ENCODE assay signal across 1 cellular context in genomic region chr12:32588604-32589003, GRCh38.
TF ChIP-seq lines count a peak whose summit lies in the region.

No MANE protein-coding gene starts in this region.

TF ChIP-seq in GM23338, 12 proteins besides CTCF, POLR2A, EP300 and RAD21 (continued from another document):
- TF ChIP-seq, protein P1, sequence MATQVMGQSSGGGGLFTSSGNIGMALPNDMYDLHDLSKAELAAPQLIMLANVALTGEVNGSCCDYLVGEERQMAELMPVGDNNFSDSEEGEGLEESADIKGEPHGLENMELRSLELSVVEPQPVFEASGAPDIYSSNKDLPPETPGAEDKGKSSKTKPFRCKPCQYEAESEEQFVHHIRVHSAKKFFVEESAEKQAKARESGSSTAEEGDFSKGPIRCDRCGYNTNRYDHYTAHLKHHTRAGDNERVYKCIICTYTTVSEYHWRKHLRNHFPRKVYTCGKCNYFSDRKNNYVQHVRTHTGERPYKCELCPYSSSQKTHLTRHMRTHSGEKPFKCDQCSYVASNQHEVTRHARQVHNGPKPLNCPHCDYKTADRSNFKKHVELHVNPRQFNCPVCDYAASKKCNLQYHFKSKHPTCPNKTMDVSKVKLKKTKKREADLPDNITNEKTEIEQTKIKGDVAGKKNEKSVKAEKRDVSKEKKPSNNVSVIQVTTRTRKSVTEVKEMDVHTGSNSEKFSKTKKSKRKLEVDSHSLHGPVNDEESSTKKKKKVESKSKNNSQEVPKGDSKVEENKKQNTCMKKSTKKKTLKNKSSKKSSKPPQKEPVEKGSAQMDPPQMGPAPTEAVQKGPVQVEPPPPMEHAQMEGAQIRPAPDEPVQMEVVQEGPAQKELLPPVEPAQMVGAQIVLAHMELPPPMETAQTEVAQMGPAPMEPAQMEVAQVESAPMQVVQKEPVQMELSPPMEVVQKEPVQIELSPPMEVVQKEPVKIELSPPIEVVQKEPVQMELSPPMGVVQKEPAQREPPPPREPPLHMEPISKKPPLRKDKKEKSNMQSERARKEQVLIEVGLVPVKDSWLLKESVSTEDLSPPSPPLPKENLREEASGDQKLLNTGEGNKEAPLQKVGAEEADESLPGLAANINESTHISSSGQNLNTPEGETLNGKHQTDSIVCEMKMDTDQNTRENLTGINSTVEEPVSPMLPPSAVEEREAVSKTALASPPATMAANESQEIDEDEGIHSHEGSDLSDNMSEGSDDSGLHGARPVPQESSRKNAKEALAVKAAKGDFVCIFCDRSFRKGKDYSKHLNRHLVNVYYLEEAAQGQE (IDR thresholded peaks at IDR 0.05; ENCODE audit: unreplicated experiment) = no peak
- no peak for TF ChIP-seq ZNF114 (CRISPR knock-in tag; IDR thresholded peaks at IDR 0.05)
- no peak for TF ChIP-seq ETS1 (IDR thresholded peaks at IDR 0.05)
- no peak for TF ChIP-seq CREB1 (CRISPR knock-in tag; IDR thresholded peaks at IDR 0.05; ENCODE audit: low read depth)
- no peak for TF ChIP-seq ZNF331 (CRISPR knock-in tag; IDR thresholded peaks at IDR 0.05; ENCODE audit: low read depth)
- TF ChIP-seq, protein P2, sequence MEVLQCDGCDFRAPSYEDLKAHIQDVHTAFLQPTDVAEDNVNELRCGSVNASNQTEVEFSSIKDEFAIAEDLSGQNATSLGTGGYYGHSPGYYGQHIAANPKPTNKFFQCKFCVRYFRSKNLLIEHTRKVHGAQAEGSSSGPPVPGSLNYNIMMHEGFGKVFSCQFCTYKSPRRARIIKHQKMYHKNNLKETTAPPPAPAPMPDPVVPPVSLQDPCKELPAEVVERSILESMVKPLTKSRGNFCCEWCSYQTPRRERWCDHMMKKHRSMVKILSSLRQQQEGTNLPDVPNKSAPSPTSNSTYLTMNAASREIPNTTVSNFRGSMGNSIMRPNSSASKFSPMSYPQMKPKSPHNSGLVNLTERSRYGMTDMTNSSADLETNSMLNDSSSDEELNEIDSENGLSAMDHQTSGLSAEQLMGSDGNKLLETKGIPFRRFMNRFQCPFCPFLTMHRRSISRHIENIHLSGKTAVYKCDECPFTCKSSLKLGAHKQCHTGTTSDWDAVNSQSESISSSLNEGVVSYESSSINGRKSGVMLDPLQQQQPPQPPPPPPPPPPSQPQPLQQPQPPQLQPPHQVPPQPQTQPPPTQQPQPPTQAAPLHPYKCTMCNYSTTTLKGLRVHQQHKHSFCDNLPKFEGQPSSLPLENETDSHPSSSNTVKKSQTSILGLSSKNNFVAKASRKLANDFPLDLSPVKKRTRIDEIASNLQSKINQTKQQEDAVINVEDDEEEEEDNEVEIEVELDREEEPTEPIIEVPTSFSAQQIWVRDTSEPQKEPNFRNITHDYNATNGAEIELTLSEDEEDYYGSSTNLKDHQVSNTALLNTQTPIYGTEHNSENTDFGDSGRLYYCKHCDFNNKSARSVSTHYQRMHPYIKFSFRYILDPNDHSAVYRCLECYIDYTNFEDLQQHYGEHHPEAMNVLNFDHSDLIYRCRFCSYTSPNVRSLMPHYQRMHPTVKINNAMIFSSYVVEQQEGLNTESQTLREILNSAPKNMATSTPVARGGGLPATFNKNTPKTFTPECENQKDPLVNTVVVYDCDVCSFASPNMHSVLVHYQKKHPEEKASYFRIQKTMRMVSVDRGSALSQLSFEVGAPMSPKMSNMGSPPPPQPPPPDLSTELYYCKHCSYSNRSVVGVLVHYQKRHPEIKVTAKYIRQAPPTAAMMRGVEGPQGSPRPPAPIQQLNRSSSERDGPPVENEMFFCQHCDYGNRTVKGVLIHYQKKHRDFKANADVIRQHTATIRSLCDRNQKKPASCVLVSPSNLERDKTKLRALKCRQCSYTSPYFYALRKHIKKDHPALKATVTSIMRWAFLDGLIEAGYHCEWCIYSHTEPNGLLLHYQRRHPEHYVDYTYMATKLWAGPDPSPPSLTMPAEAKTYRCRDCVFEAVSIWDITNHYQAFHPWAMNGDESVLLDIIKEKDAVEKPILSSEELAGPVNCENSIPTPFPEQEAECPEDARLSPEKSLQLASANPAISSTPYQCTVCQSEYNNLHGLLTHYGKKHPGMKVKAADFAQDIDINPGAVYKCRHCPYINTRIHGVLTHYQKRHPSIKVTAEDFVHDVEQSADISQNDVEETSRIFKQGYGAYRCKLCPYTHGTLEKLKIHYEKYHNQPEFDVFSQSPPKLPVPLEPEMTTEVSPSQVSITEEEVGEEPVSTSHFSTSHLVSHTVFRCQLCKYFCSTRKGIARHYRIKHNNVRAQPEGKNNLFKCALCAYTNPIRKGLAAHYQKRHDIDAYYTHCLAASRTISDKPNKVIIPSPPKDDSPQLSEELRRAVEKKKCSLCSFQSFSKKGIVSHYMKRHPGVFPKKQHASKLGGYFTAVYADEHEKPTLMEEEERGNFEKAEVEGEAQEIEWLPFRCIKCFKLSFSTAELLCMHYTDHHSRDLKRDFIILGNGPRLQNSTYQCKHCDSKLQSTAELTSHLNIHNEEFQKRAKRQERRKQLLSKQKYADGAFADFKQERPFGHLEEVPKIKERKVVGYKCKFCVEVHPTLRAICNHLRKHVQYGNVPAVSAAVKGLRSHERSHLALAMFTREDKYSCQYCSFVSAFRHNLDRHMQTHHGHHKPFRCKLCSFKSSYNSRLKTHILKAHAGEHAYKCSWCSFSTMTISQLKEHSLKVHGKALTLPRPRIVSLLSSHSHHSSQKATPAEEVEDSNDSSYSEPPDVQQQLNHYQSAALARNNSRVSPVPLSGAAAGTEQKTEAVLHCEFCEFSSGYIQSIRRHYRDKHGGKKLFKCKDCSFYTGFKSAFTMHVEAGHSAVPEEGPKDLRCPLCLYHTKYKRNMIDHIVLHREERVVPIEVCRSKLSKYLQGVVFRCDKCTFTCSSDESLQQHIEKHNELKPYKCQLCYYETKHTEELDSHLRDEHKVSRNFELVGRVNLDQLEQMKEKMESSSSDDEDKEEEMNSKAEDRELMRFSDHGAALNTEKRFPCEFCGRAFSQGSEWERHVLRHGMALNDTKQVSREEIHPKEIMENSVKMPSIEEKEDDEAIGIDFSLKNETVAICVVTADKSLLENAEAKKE (CRISPR knock-in tag; IDR thresholded peaks at IDR 0.05) = no peak
- no peak for TF ChIP-seq EZH2 (IDR thresholded peaks at IDR 0.05; ENCODE audit: low read depth, unreplicated experiment)
- TF ChIP-seq POLR2AphosphoS5 (IDR thresholded peaks at IDR 0.05; ENCODE audit: low read depth) = no peak
- no peak for TF ChIP-seq JUNB (IDR thresholded peaks at IDR 0.05; ENCODE audit: unreplicated experiment)
